8 cellular contexts compared by ENCODE assay signal in genomic region chr17:39194089-39194984, GRCh38. TPM values are rescaled to one million over a fixed set of nuclear protein-coding genes. Genes with fewer than 3 reads are reported as not detected.
DNase-seq lines count a peak whose midpoint lies in the region; ATAC-seq and TF ChIP-seq lines count a peak whose summit lies in the region.

No MANE protein-coding gene starts in this region.

- no peak overlapping the region for H2AK5ac ChIP-seq in H9 (ENCODE audit: insufficient read length, low read length)

- peaks cover 4% of the 10 kb centered on the region; the same call in 1 of the 2 replicates for H3K4me1 ChIP-seq in H9 (ENCODE audit: insufficient read depth, low read length)
- H3K4me1 ChIP-seq in left ventricle myocardium inferior: peaks cover 39% of the 10 kb centered on the region
- H3K4me1 ChIP-seq in skeletal muscle tissue (ENCODE audit: control insufficient read depth in 3 of 3, insufficient read depth in 3 of 3, low read length in 3 of 3): peaks cover 61 to 69% (median 65%) of the 10 kb centered on the region in 3 donors

- no peak overlapping the region for H2BK15ac ChIP-seq in H9 (ENCODE audit: low read depth, low read length)

- no peak overlapping the region for H2BK12ac ChIP-seq in H9 (ENCODE audit: insufficient read length, low read depth, low read length)

- peak overlapping the region; percentile 26 to 74 for H3K4me3 Mint-ChIP-seq in H9

- intact Hi-C loops in left ventricle myocardium inferior (cut with micrococcal nuclease): no loop called here

- no peak for ATAC-seq in HG03280 (IDR thresholded peaks at IDR 0.05; ENCODE audit: unreplicated experiment)

- peaks cover 4% of the 10 kb centered on the region; the same call in 1 of the 2 replicates for H3K27me3 ChIP-seq in H9 (ENCODE audit: insufficient read depth, low read length)
- no peaks in the 10 kb centered on the region for H3K27me3 ChIP-seq in left ventricle myocardium inferior (ENCODE audit: low read depth)
- no peaks in the 10 kb centered on the region for H3K27me3 ChIP-seq in skeletal muscle tissue (ENCODE audit: control insufficient read depth in 3 of 3, insufficient read depth in 3 of 3, low read length in 3 of 3)

- H3K36me3 ChIP-seq in left ventricle myocardium inferior (peaks cover 6% of the 10 kb centered on the region), skeletal muscle tissue (ENCODE audit: control insufficient read depth in 3 of 3, insufficient read depth in 3 of 3, low read length in 3 of 3) (peaks cover 2 to 15% (median 10%) of the 10 kb centered on the region in 3 donors)

- peaks cover 4% of the 10 kb centered on the region for H3K79me1 ChIP-seq in H9 (ENCODE audit: insufficient read depth, low read depth, low read length, poor library complexity, severe bottlenecking)

- H3K27ac ChIP-seq in H9 (ENCODE audit: insufficient read length, low read depth, low read length) (no peak overlapping the region), left ventricle myocardium inferior (replicated peaks) (peak overlapping the region; percentile 11), skeletal muscle tissue (ENCODE audit: low read depth, low read length) (peak overlapping the region; percentile 99)

- peak; percentile 61 for TF ChIP-seq CTCF in H9 (conservative IDR thresholded peaks at IDR 0.05)
- TF ChIP-seq CTCF in WI38 (IDR thresholded peaks at IDR 0.05; ENCODE audit: low read depth, low read length): peak; percentile 42
- TF ChIP-seq CTCF in left ventricle myocardium inferior (IDR thresholded peaks at IDR 0.05; ENCODE audit: borderline replicate concordance): peak; percentile 55

- no peaks in the 10 kb centered on the region for H3K9me3 ChIP-seq in H9 (ENCODE audit: control insufficient read depth, low read depth, low read length)
- no peaks in the 10 kb centered on the region for H3K9me3 ChIP-seq in left ventricle myocardium inferior (replicated peaks)
- no peaks in the 10 kb centered on the region for H3K9me3 ChIP-seq in skeletal muscle tissue (ENCODE audit: control insufficient read depth in 3 of 3, low read length in 3 of 3)

- H2BK20ac ChIP-seq in H9 (ENCODE audit: low read depth, low read length, poor library complexity, severe bottlenecking): no peak overlapping the region

- H3K4me1 Mint-ChIP-seq in H9: peaks cover 27 to 38% of the 10 kb centered on the region in 2 experiments

- H3T11ph ChIP-seq in H9 (ENCODE audit: low read length): no peak overlapping the region

- no peaks in the 10 kb centered on the region for H3K9me3 Mint-ChIP-seq in H9

- H3K4me2 ChIP-seq in H9 (ENCODE audit: insufficient read depth, insufficient read length, low read length): peak overlapping the region; percentile 68

- no peak overlapping the region for H3K18ac ChIP-seq in H9 (ENCODE audit: insufficient read length, low read depth, low read length)

- H4K91ac ChIP-seq in H9 (ENCODE audit: insufficient read length, low read depth, low read length): no peak overlapping the region

- H3K27me3 Mint-ChIP-seq in H9 (ENCODE audit: low read depth): no peaks in the 10 kb centered on the region

- H3K56ac ChIP-seq in H9 (ENCODE audit: insufficient read length, low read depth, low read length): no peak overlapping the region

- peaks cover 4% of the 10 kb centered on the region for H4K20me1 ChIP-seq in H9 (ENCODE audit: control insufficient read depth, insufficient read depth, insufficient read length)

- no peak overlapping the region for H2AFZ ChIP-seq in H9 (ENCODE audit: low read length)

- H3K4ac ChIP-seq in H9 (ENCODE audit: low read depth, low read length): no peak overlapping the region

- peaks cover 7% of the 10 kb centered on the region for H3K23me2 ChIP-seq in H9 (ENCODE audit: insufficient read length, low read depth, low read length, poor library complexity, severe bottlenecking)

- H2BK5ac ChIP-seq in H9 (ENCODE audit: insufficient read length, low read length): no peak overlapping the region

- WGBS in H9 (ENCODE audit: extremely low coverage, insufficient read length, low lambda C conversion rate): no CpG with 5 or more reads among the region's 20 CpGs

- H4K5ac ChIP-seq in H9 (ENCODE audit: insufficient read length, low read depth, low read length): no peak overlapping the region

- peaks cover 6% of the 10 kb centered on the region; the same call in 1 of the 2 replicates for H3K79me2 ChIP-seq in H9 (ENCODE audit: insufficient read depth, low read length)

- peak; percentile 93 for DNase-seq in H9
- peak; percentile 68 for DNase-seq in left ventricle myocardium inferior
- DNase-seq in activated effector memory CD4-positive, alpha-beta T cell treated with Interleukin-2 at 50 U/mL for 16 hours: no peak
- no peak for DNase-seq in inferior parietal cortex (ENCODE audit: extremely low spot score)
- no peak for DNase-seq in DMS153 treated with DMSO at 0.1 percent for 48 hours (lab: John Stamatoyannopoulos, UW; ENCODE audit: unreplicated experiment)

- peaks cover 13 to 32% (median 29%) of the 10 kb centered on the region in 3 experiments; a peak in 6 of 7 replicates for H3K36me3 Mint-ChIP-seq in H9 (ENCODE audit: insufficient read depth in 1 of 3, low read depth in 3 of 3)

- H3K4me3 ChIP-seq in WI38 (ENCODE audit: low read depth, low read length): no peak overlapping the region
- no peak overlapping the region for H3K4me3 ChIP-seq in left ventricle myocardium inferior
- peak overlapping the region; percentile 23 to 99 (median 94) for H3K4me3 ChIP-seq in skeletal muscle tissue (ENCODE audit: low read length in 3 of 3)

- H3K14ac ChIP-seq in H9 (ENCODE audit: insufficient read depth, low read length): no peak overlapping the region

- no peak overlapping the region for H4K8ac ChIP-seq in H9 (replicated peaks; ENCODE audit: insufficient read length, low read depth, low read length)

- peak overlapping the region in 2 of 3 experiments; percentile 87 to 89; a peak in 5 of 7 replicates for H3K27ac Mint-ChIP-seq in H9

- H2BK120ac ChIP-seq in H9 (ENCODE audit: low read depth, low read length, poor library complexity, severe bottlenecking): no peak overlapping the region

- no peak overlapping the region for H3K9ac ChIP-seq in H9 (ENCODE audit: extremely low read depth, insufficient read length, low read length)
- peak overlapping the region; percentile 73 to 98 (median 89) for H3K9ac ChIP-seq in skeletal muscle tissue (ENCODE audit: low read depth in 1 of 3, low read length in 3 of 3)

- H3K23ac ChIP-seq in H9 (ENCODE audit: insufficient read length, low read depth, low read length): no peak overlapping the region

RNA-seq across cellular contexts. Expression of gene CACNB1, which starts 3.1 kb away (rescaled TPM):
- total RNA-seq in H9 (2021) (17.5 and 20.0 TPM in 2 replicates), left ventricle myocardium inferior (3.7 TPM), skeletal muscle tissue (146 TPM)

RNA-seq across cellular contexts. Expression of gene RPL19, which starts 5.7 kb away (rescaled TPM):
- total RNA-seq in H9 (2021) (2,038 and 2,051 TPM in 2 replicates), left ventricle myocardium inferior (944 TPM), skeletal muscle tissue (1,766 TPM)

RNA-seq across cellular contexts. Expression of gene ARL5C, which starts 28.4 kb away (rescaled TPM):
- total RNA-seq in H9 (2021): not detected in 2 replicates
- total RNA-seq in left ventricle myocardium inferior: not detected
- total RNA-seq in skeletal muscle tissue: under 0.01 TPM

RNA-seq across cellular contexts. Expression of gene STAC2, which starts 31.4 kb away (rescaled TPM):
- 1.5 and 2.5 TPM in 2 replicates for total RNA-seq in H9 (2021)
- 0.36 TPM for total RNA-seq in left ventricle myocardium inferior
- not detected for total RNA-seq in skeletal muscle tissue

RNA-seq across cellular contexts. Expression of gene PLXDC1, which starts 42.9 kb away (rescaled TPM):
- total RNA-seq in H9 (2021) (1.6 and 2.0 TPM in 2 replicates), left ventricle myocardium inferior (12.2 TPM), skeletal muscle tissue (0.52 TPM)

Comparison
In these comparisons a context has a peak if more than half of its experiments do, and no peak if none do; other contexts are left out.
1. DNase-seq: peak in H9 (single experiment) and left ventricle myocardium inferior (single experiment); none in activated effector memory CD4-positive, alpha-beta T cell treated with Interleukin-2 at 50 U/mL for 16 hours (single experiment), inferior parietal cortex (single experiment) and DMS153 treated with DMSO at 0.1 percent for 48 hours (single experiment).
2. H3K4me3 ChIP-seq: peak in skeletal muscle tissue (3 of 3); none in WI38 (single experiment) and left ventricle myocardium inferior (single experiment).
3. Peak in every context shown above with its lines, with median percentiles within 50 percentile points of each other: CTCF ChIP-seq.